Comparison of ENCODE assay signal across 11 cellular contexts in genomic region chr10:70440296-70441160, GRCh38. TPM values are rescaled to one million over a fixed set of nuclear protein-coding genes. Genes with fewer than 3 reads are reported as not detected.
DNase-seq lines count a peak whose midpoint lies in the region; ATAC-seq, FAIRE-seq and TF ChIP-seq lines count a peak whose summit lies in the region.
"Had no signal": no experiment of that assay in that cellular context is flagged by ENCODE, and none has a peak within 500 bp of the region (broad histone marks: within the 10 kb centered on the region; RNA-seq: fewer than 3 reads in every experiment).

No MANE protein-coding gene starts in this region.

- no peaks in the 10 kb centered on the region for H4K20me1 ChIP-seq in keratinocyte (ENCODE audit: control insufficient read depth, extremely low read depth, insufficient read depth, low read length)

- in situ Hi-C loops in astrocyte of the spinal cord (cut with HindIII; ENCODE audit: low sequenced_read_pairs): no loop called here

- peaks cover 6% of the 10 kb centered on the region for H3K4me1 Mint-ChIP-seq in activated CD4-positive, alpha-beta T cell treated with anti-CD3 and anti-CD28 coated beads, Interleukin-2, amount 10 ng/mL, durations not matched to agents 7 days and 5 days

- ATAC-seq in HG02870 (IDR thresholded peaks at IDR 0.05; ENCODE audit: unreplicated experiment): no peak
- no peak for ATAC-seq in HG03439 (IDR thresholded peaks at IDR 0.05; ENCODE audit: unreplicated experiment)

- no peaks in the 10 kb centered on the region for H3K9me3 Mint-ChIP-seq in activated CD4-positive, alpha-beta T cell treated with anti-CD3 and anti-CD28 coated beads, Interleukin-2, amount 10 ng/mL, durations not matched to agents 7 days and 5 days

- H3K9ac ChIP-seq in keratinocyte (ENCODE audit: control insufficient read depth, extremely low read depth, insufficient read depth, low read length) (no peak overlapping the region), subcutaneous abdominal adipose tissue (ENCODE audit: low read length in 5 of 5) (no peak overlapping the region)

- peak overlapping the region; percentile 31 for H3K4me2 ChIP-seq in keratinocyte (ENCODE audit: control insufficient read depth, extremely low read depth, insufficient read depth, low read depth, low read length)

- CTCF ChIA-PET in activated CD4-positive, alpha-beta T cell treated with anti-CD3 and anti-CD28 coated beads, Interleukin-2, amount 10 ng/mL, durations not matched to agents 7 days and 5 days (lab: Charles Lee): interaction anchor here (1.2 to 2.1 kb wide), 2 partner anchors 10 to 83 kb away, joined by 3 to 10 read pairs; no protein-coding TSS in a partner anchor

- H3K9me1 ChIP-seq in keratinocyte (ENCODE audit: control insufficient read depth, extremely low read depth, insufficient read depth, low read length): no peaks in the 10 kb centered on the region

- H3K4me1 ChIP-seq in keratinocyte (ENCODE audit: control insufficient read depth, extremely low read depth, insufficient read depth, low read length) (peaks cover 18% of the 10 kb centered on the region), subcutaneous abdominal adipose tissue (ENCODE audit: control insufficient read depth in 5 of 5, insufficient read depth in 5 of 5, low read length in 5 of 5) (peaks cover 0 to 25% (median 19%) of the 10 kb centered on the region in 5 donors)

- no peak for FAIRE-seq in keratinocyte (lab: Jason Lieb, UNC)
- FAIRE-seq: islet of Langerhans had no signal

- dilution Hi-C loops in keratinocyte (cut with MboI; ENCODE audit: extremely low pct_ligation_motif_present, low sequenced_read_pairs): no loop called here

- POLR2A ChIA-PET in activated CD4-positive, alpha-beta T cell treated with anti-CD3 and anti-CD28 coated beads, Interleukin-2, amount 10 ng/mL, durations not matched to agents 7 days and 5 days (lab: Charles Lee): no interaction called here

- H3K36me3 Mint-ChIP-seq in activated CD4-positive, alpha-beta T cell treated with anti-CD3 and anti-CD28 coated beads, Interleukin-2, amount 10 ng/mL, durations not matched to agents 7 days and 5 days (ENCODE audit: low read depth): no peaks in the 10 kb centered on the region

- no peaks in the 10 kb centered on the region for H3K79me2 ChIP-seq in keratinocyte (ENCODE audit: control insufficient read depth, insufficient read depth, low read length)

- H3K4me3 Mint-ChIP-seq in activated CD4-positive, alpha-beta T cell treated with anti-CD3 and anti-CD28 coated beads, Interleukin-2, amount 10 ng/mL, durations not matched to agents 7 days and 5 days: peak overlapping the region; percentile 14

- H3K9me3 ChIP-seq in keratinocyte (ENCODE audit: control insufficient read depth, low read depth, low read length) (no peaks in the 10 kb centered on the region), subcutaneous abdominal adipose tissue (ENCODE audit: control insufficient read depth in 5 of 5, low read length in 5 of 5) (no peaks in the 10 kb centered on the region)

- TF ChIP-seq CTCF in astrocyte of the spinal cord (IDR thresholded peaks at IDR 0.05; ENCODE audit: low read depth, low read length) (no peak), keratinocyte (optimal IDR thresholded peaks at IDR 0.05 in 1 of 3, IDR thresholded peaks at IDR 0.05 in 1 of 3, conservative IDR thresholded peaks at IDR 0.05 in 1 of 3; ENCODE audit: extremely low read depth in 1 of 3, insufficient read depth in 2 of 3, low read length in 3 of 3) (no peak)

- H2AFZ ChIP-seq in keratinocyte (ENCODE audit: control insufficient read depth, low read length): no peak overlapping the region

- no peak overlapping the region for H3K27ac Mint-ChIP-seq in activated CD4-positive, alpha-beta T cell treated with anti-CD3 and anti-CD28 coated beads, Interleukin-2, amount 10 ng/mL, durations not matched to agents 7 days and 5 days

- peak overlapping the region; percentile 5 for H3K4me3 ChIP-seq in astrocyte of the spinal cord (ENCODE audit: low read depth, low read length)
- peak overlapping the region in 1 of 3 experiments; percentile 11 for H3K4me3 ChIP-seq in keratinocyte (ENCODE audit: control insufficient read depth in 2 of 3, extremely low read depth in 1 of 3, insufficient read depth in 2 of 3, low read depth in 1 of 3, low read length in 3 of 3)
- H3K4me3 ChIP-seq in subcutaneous abdominal adipose tissue (ENCODE audit: low read depth in 1 of 5, low read length in 5 of 5): peak overlapping the region; percentile 45 to 60 (median 52)

- peaks cover 59% of the 10 kb centered on the region for H3K27me3 Mint-ChIP-seq in activated CD4-positive, alpha-beta T cell treated with anti-CD3 and anti-CD28 coated beads, Interleukin-2, amount 10 ng/mL, durations not matched to agents 7 days and 5 days

- DNase-seq in activated CD4-positive, alpha-beta T cell treated with anti-CD3 and anti-CD28 coated beads, Interleukin-2, amount 10 ng/mL, durations not matched to agents 7 days and 5 days: peak; percentile 10
- no peak for DNase-seq in activated CD4-positive, alpha-beta T cell treated with anti-CD3 and anti-CD28 coated beads for 1 hour
- DNase-seq in astrocyte of the spinal cord (ENCODE audit: low read depth, low spot score) (no peak), keratinocyte (ENCODE audit: low read depth, low spot score) (no peak), NCI-H524 treated with DMSO at 0.1 percent for 48 hours (lab: John Stamatoyannopoulos, UW) (no peak)

- no peak overlapping the region for H3K27ac ChIP-seq in keratinocyte (ENCODE audit: control insufficient read depth, insufficient read depth, low read length)
- H3K27ac ChIP-seq in subcutaneous abdominal adipose tissue (ENCODE audit: low read depth, low read length): no peak overlapping the region
- H3K27ac ChIP-seq: HL-60 had no signal

- H3K27me3 ChIP-seq in keratinocyte (ENCODE audit: control insufficient read depth, extremely low read depth, insufficient read depth, low read length) (peaks cover 34% of the 10 kb centered on the region), subcutaneous abdominal adipose tissue (ENCODE audit: control insufficient read depth in 5 of 5, insufficient read depth in 4 of 5, low read length in 5 of 5) (peaks cover 24 to 32% (median 27%) of the 10 kb centered on the region in 5 donors)

- H3K36me3 ChIP-seq in keratinocyte (ENCODE audit: control insufficient read depth in 2 of 2, extremely low read depth in 1 of 2, insufficient read depth in 2 of 2, low read length in 2 of 2) (no peaks in the 10 kb centered on the region), subcutaneous abdominal adipose tissue (ENCODE audit: control insufficient read depth in 5 of 5, insufficient read depth in 5 of 5, low read length in 5 of 5) (peaks cover 0 to 3% (median 1%) of the 10 kb centered on the region in 5 donors)

RNA-seq across cellular contexts. Expression of gene NODAL, which starts 1.0 kb away (rescaled TPM):
- not detected for total RNA-seq in activated CD4-positive, alpha-beta T cell treated with anti-CD3 and anti-CD28 coated beads, Interleukin-2, amount 10 ng/mL, durations not matched to agents 7 days and 5 days
- polyA plus RNA-seq in keratinocyte: 0.30 to 0.46 TPM (median 0.45 TPM) in 3 replicates
- 0.16 TPM for polyA plus RNA-seq in keratinocyte (2011; ENCODE audit: low read depth)
- 0.12 and 0.31 TPM in 2 replicates for polyA plus RNA-seq in keratinocyte (2011; cell fraction: cytosol; rRNA removed)
- 0.73 and 0.80 TPM in 2 replicates for polyA plus RNA-seq in keratinocyte (2011; cell fraction: nucleus; rRNA removed)
- 0.36 TPM in 1 of 2 replicates, not detected in the other for polyA plus RNA-seq in keratinocyte (2012; ENCODE audit: low replicate concordance)
- polyA minus RNA-seq in keratinocyte: 0.58 to 0.92 TPM in 2 of 3 replicates, not detected in the other
- polyA minus RNA-seq in keratinocyte (2011; cell fraction: cytosol; rRNA and poly(A)+ RNA removed): not detected
- not detected in 2 replicates for polyA minus RNA-seq in keratinocyte (2011; cell fraction: nucleus; rRNA and poly(A)+ RNA removed)
- polyA plus RNA-seq: BJ had no signal

RNA-seq across cellular contexts. Expression of gene EIF4EBP2, which starts 36.6 kb away (rescaled TPM):
- total RNA-seq in activated CD4-positive, alpha-beta T cell treated with anti-CD3 and anti-CD28 coated beads, Interleukin-2, amount 10 ng/mL, durations not matched to agents 7 days and 5 days: 10 to 100 TPM; 56.1 to 68.7 TPM
- 10.2 to 22.2 TPM (median 18.9 TPM) in 3 replicates for polyA plus RNA-seq in keratinocyte
- 7.3 TPM for polyA plus RNA-seq in keratinocyte (2011; ENCODE audit: low read depth)
- polyA plus RNA-seq in keratinocyte (2011; cell fraction: cytosol; rRNA removed): 18.6 and 30.0 TPM in 2 replicates
- 13.2 and 15.8 TPM in 2 replicates for polyA plus RNA-seq in keratinocyte (2011; cell fraction: nucleus; rRNA removed)
- 15.1 and 18.2 TPM in 2 replicates for polyA plus RNA-seq in keratinocyte (2012; ENCODE audit: low replicate concordance)
- 18.2 to 45.3 TPM (median 29.6 TPM) in 3 replicates for polyA minus RNA-seq in keratinocyte
- 33.2 TPM for polyA minus RNA-seq in keratinocyte (2011; cell fraction: cytosol; rRNA and poly(A)+ RNA removed)
- polyA minus RNA-seq in keratinocyte (2011; cell fraction: nucleus; rRNA and poly(A)+ RNA removed): 10.3 and 21.1 TPM in 2 replicates

RNA-seq across cellular contexts. Expression of gene PALD1, which starts 38.0 kb away (rescaled TPM):
- 1 to 10 TPM; 1.2 to 1.5 TPM for total RNA-seq in activated CD4-positive, alpha-beta T cell treated with anti-CD3 and anti-CD28 coated beads, Interleukin-2, amount 10 ng/mL, durations not matched to agents 7 days and 5 days
- 0.72 to 1.4 TPM (median 0.83 TPM) in 3 replicates for polyA plus RNA-seq in keratinocyte
- polyA plus RNA-seq in keratinocyte (2011; ENCODE audit: low read depth): 0.39 TPM
- 0.50 and 0.96 TPM in 2 replicates for polyA plus RNA-seq in keratinocyte (2011; cell fraction: cytosol; rRNA removed)
- polyA plus RNA-seq in keratinocyte (2011; cell fraction: nucleus; rRNA removed): 2.0 and 2.1 TPM in 2 replicates
- 1.2 and 1.6 TPM in 2 replicates for polyA plus RNA-seq in keratinocyte (2012; ENCODE audit: low replicate concordance)
- 0.53 to 1.0 TPM (median 0.77 TPM) in 3 replicates for polyA minus RNA-seq in keratinocyte
- 2.1 TPM for polyA minus RNA-seq in keratinocyte (2011; cell fraction: cytosol; rRNA and poly(A)+ RNA removed)
- 1.5 and 2.1 TPM in 2 replicates for polyA minus RNA-seq in keratinocyte (2011; cell fraction: nucleus; rRNA and poly(A)+ RNA removed)

RNA-seq across cellular contexts. Expression of gene LRRC20, which starts 58.1 kb away (rescaled TPM):
- total RNA-seq in activated CD4-positive, alpha-beta T cell treated with anti-CD3 and anti-CD28 coated beads, Interleukin-2, amount 10 ng/mL, durations not matched to agents 7 days and 5 days: 10 to 100 TPM; 13.2 to 14.9 TPM
- 0.54 to 1.6 TPM (median 0.93 TPM) in 3 replicates for polyA plus RNA-seq in keratinocyte
- 0.56 TPM for polyA plus RNA-seq in keratinocyte (2011; ENCODE audit: low read depth)
- polyA plus RNA-seq in keratinocyte (2011; cell fraction: cytosol; rRNA removed): 0.53 and 0.94 TPM in 2 replicates
- 0.56 and 0.85 TPM in 2 replicates for polyA plus RNA-seq in keratinocyte (2011; cell fraction: nucleus; rRNA removed)
- polyA plus RNA-seq in keratinocyte (2012; ENCODE audit: low replicate concordance): 1.1 and 1.9 TPM in 2 replicates
- 0.73 to 2.2 TPM (median 1.8 TPM) in 3 replicates for polyA minus RNA-seq in keratinocyte
- not detected for polyA minus RNA-seq in keratinocyte (2011; cell fraction: cytosol; rRNA and poly(A)+ RNA removed)
- polyA minus RNA-seq in keratinocyte (2011; cell fraction: nucleus; rRNA and poly(A)+ RNA removed): 0.21 and 0.54 TPM in 2 replicates
